1 cellular context compared by ENCODE assay signal in genomic region chr2:41033127-41033526, GRCh38.
TF ChIP-seq lines count a peak whose summit lies in the region.

No MANE protein-coding gene starts in this region.

TF ChIP-seq in WTC11, 78 proteins besides CTCF, POLR2A, EP300 and RAD21:
- TF ChIP-seq MXD4 (CRISPR knock-in tag; IDR thresholded peaks at IDR 0.05; ENCODE audit: borderline replicate concordance) (no peak), CREB1 (CRISPR knock-in tag; IDR thresholded peaks at IDR 0.05) (no peak), RELA (CRISPR knock-in tag; IDR thresholded peaks at IDR 0.05; ENCODE audit: borderline replicate concordance) (no peak), GABPB1 (CRISPR knock-in tag; IDR thresholded peaks at IDR 0.05) (no peak), NFYB (CRISPR knock-in tag; conservative IDR thresholded peaks at IDR 0.05; ENCODE audit: low read depth) (no peak), JAZF1 (CRISPR knock-in tag; IDR thresholded peaks at IDR 0.05) (no peak), ESRRA (CRISPR knock-in tag; IDR thresholded peaks at IDR 0.05; ENCODE audit: borderline replicate concordance) (no peak), ZNF263 (CRISPR knock-in tag; IDR thresholded peaks at IDR 0.05; ENCODE audit: low read depth) (no peak), NFE2L1 (CRISPR knock-in tag; IDR thresholded peaks at IDR 0.05) (no peak), FOXP1 (CRISPR knock-in tag; IDR thresholded peaks at IDR 0.05; ENCODE audit: borderline replicate concordance) (no peak), HMGA2 (CRISPR knock-in tag; IDR thresholded peaks at IDR 0.05) (no peak), PREB (CRISPR knock-in tag; IDR thresholded peaks at IDR 0.05; ENCODE audit: borderline replicate concordance) (no peak), FOXP4 (CRISPR knock-in tag; IDR thresholded peaks at IDR 0.05) (no peak), ZBTB43 (CRISPR knock-in tag; IDR thresholded peaks at IDR 0.05) (no peak)
- TF ChIP-seq, protein P1, sequence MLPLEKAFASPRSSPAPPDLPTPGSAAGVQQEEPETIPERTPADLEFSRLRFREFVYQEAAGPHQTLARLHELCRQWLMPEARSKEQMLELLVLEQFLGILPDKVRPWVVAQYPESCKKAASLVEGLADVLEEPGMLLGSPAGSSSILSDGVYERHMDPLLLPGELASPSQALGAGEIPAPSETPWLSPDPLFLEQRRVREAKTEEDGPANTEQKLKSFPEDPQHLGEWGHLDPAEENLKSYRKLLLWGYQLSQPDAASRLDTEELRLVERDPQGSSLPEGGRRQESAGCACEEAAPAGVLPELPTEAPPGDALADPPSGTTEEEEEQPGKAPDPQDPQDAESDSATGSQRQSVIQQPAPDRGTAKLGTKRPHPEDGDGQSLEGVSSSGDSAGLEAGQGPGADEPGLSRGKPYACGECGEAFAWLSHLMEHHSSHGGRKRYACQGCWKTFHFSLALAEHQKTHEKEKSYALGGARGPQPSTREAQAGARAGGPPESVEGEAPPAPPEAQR (CRISPR knock-in tag; IDR thresholded peaks at IDR 0.05): no peak
- TF ChIP-seq, protein P2, sequence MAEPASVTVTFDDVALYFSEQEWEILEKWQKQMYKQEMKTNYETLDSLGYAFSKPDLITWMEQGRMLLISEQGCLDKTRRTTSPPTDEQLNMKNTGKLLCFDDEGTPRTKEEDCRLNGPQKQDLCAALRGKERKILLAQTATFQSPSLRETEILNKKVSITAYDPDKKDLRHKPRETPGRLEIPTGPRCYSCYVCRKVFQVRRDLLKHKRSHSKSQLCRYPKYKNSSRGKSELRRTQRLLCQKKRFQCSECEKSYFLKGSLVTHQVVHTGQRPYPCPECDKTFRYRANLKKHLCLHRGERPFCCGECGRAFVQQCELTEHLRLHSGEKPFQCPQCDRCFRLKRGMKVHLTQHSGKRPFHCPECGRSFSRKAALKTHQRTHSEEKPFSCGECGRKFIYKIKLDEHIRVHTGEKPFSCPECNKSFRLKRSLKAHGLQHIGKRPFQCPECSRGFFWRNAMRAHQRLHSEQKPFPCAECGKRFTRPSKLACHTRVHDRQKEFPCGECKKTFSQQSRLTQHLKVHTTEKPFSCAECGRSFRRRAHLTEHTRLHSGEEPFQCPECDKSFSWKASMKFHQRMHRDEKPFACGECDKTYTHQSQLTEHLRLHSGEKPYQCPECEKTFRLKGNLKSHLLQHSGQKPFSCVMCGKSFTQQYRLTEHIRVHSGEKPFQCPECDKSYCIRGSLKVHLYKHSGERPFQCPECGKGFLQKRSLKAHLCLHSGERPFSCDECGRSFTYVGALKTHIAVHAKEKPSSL (CRISPR knock-in tag; conservative IDR thresholded peaks at IDR 0.05): no peak
